33 cellular contexts compared by ENCODE assay signal in genomic region chr3:78827618-78828017, GRCh38.
"Had no signal": no experiment of that assay in that cellular context is flagged by ENCODE, and none has a peak within 500 bp of the region (broad histone marks: within the 10 kb centered on the region; RNA-seq: fewer than 3 reads in every experiment).

No MANE protein-coding gene starts in this region.

- H3K36me3 ChIP-seq: adrenal gland, ascending aorta, brain microvascular endothelial cell, breast epithelium, cardiac muscle cell had no signal

- H3K4me1 ChIP-seq: adrenal gland, ascending aorta, body of pancreas had no signal

- ATAC-seq: activated naive CD4-positive, alpha-beta T cell treated with anti-CD3 and anti-CD28 coated beads, Interleukin-2, amount 50 U/mL, for 72 hours; activated naive CD8-positive, alpha-beta T cell treated with anti-CD3 and anti-CD28 coated beads, Interleukin-2, amount 50 U/mL, for 24 hours; activated T-cell treated with anti-CD3 and anti-CD28 coated beads, Interleukin-2, amount 50 U/mL, for 4 hours; activated T-cell treated with anti-CD3 and anti-CD28 coated beads, Interleukin-2, amount 50 U/mL, for 72 hours; activated T-helper 17 cell treated with anti-CD3 and anti-CD28 coated beads, Interleukin-2, amount 50 U/mL, for 72 hours; body of pancreas had no signal

- DNase-seq: activated effector memory CD4-positive, alpha-beta T cell treated with anti-CD3 and anti-CD28 coated beads, Interleukin-2, amount 50 U/mL, for 16 hours; activated effector memory CD4-positive, alpha-beta T cell treated with Interleukin-2 at 50 U/mL for 16 hours; activated gamma-delta T cell; activated gamma-delta T cell treated with Interleukin-2 at 50 U/mL for 16 hours; activated naive CD4-positive, alpha-beta T cell; activated naive CD4-positive, alpha-beta T cell treated with anti-CD3 and anti-CD28 coated beads for 36 hours; activated naive CD4-positive, alpha-beta T cell treated with anti-CD3 and anti-CD28 coated beads, Interleukin-2, amount 10 ng/mL, durations not matched to agents 7 days and 5 days; activated naive CD4-positive, alpha-beta T cell treated with anti-CD3 and anti-CD28 coated beads, Interleukin-2, amount 50 U/mL, for 16 hours; activated naive CD4-positive, alpha-beta T cell treated with Interleukin-2 at 50 U/mL for 16 hours; activated naive CD8-positive, alpha-beta T cell treated with anti-CD3 and anti-CD28 coated beads for 36 hours; activated naive CD8-positive, alpha-beta T cell treated with anti-CD3 and anti-CD28 coated beads, Interleukin-2, amount 10 ng/mL, durations not matched to agents 7 days and 5 days; activated naive CD8-positive, alpha-beta T cell treated with anti-CD3 and anti-CD28 coated beads, Interleukin-2, amount 50 U/mL, for 24 hours; activated T-cell treated with anti-CD3 and anti-CD28 coated beads, Interleukin-2, amount 50 U/mL, for 24 hours; activated T-cell treated with anti-CD3 and anti-CD28 coated beads, Interleukin-2, amount 50 U/mL, for 4 hours; activated T-cell treated with anti-CD3 and anti-CD28 coated beads, Interleukin-2, amount 50 U/mL, for 48 hours; activated T-cell treated with anti-CD3 and anti-CD28 coated beads, Interleukin-2, amount 50 U/mL, for 72 hours; adrenal gland; amniotic stem cell; amygdala; anterior cingulate cortex; aorta; body of pancreas; brain microvascular endothelial cell; caudate nucleus; central memory CD4-positive, alpha-beta T cell; cerebellar nuclear complex had no signal

- H3K27me3 ChIP-seq: adrenal gland, ascending aorta, body of pancreas, brain microvascular endothelial cell, breast epithelium, cardiac muscle cell had no signal

- H3K27ac ChIP-seq: adrenal gland, ascending aorta, body of pancreas, brain microvascular endothelial cell, breast epithelium, cardiac muscle cell had no signal

- H3K9me3 ChIP-seq: adrenal gland, ascending aorta, body of pancreas, breast epithelium had no signal

- H3K4me3 ChIP-seq: adrenal gland, ascending aorta, body of pancreas, breast epithelium, cardiac muscle cell had no signal

- FAIRE-seq: astrocyte, bronchial epithelial cell had no signal
